In genomic region chr12:116375278-116375842, GRCh38 we compare ENCODE assay signal across 23 cellular contexts.
"Had no signal": no experiment of that assay in that cellular context is flagged by ENCODE, and none has a peak within 500 bp of the region (broad histone marks: within the 10 kb centered on the region; RNA-seq: fewer than 3 reads in every experiment).

No MANE protein-coding gene starts in this region.

- H3K4me3 Mint-ChIP-seq: activated CD4-positive, alpha-beta T cell treated with anti-CD3 and anti-CD28 coated beads, Interleukin-2, amount 10 ng/mL, durations not matched to agents 7 days and 5 days; activated naive CD8-positive, alpha-beta T cell; activated T-cell treated with anti-CD3 and anti-CD28 coated beads, Interleukin-2, amount 50 U/mL, for 4 hours; memory B cell; stimulated activated memory B cell treated with anti-CD40 and anti-IgM and Interleukin-4, amounts not matched to agents 10 μg/mL and 1 μg/mL and 100 μg/mL, for 72 hours had no signal

- H3K36me3 ChIP-seq: colonic mucosa, heart right ventricle, ovary, thoracic aorta, upper lobe of left lung had no signal

- DNase-seq: activated CD4-positive, alpha-beta T cell treated with anti-CD3 and anti-CD28 coated beads, Interleukin-2, amount 10 ng/mL, durations not matched to agents 7 days and 5 days; activated CD8-positive, alpha-beta memory T cell treated with anti-CD3 and anti-CD28 coated beads, Interleukin-2, amount 50 U/mL, for 48 hours; activated naive CD4-positive, alpha-beta T cell; activated T-cell treated with anti-CD3 and anti-CD28 coated beads, Interleukin-2, amount 50 U/mL, for 4 hours; amniotic stem cell; colonic mucosa; heart right ventricle; islet precursor cell; left cardiac atrium; mucosa of descending colon; ovary; psoas muscle; right cardiac atrium; stimulated activated CD4-positive, alpha-beta T cell treated with anti-CD3 and anti-CD28 coated beads, Interleukin-2, amount 100 ng/mL, for 24 hours; SW 1271; upper lobe of left lung had no signal

- H3K9me3 ChIP-seq: colonic mucosa, heart right ventricle, mucosa of descending colon, ovary, psoas muscle, thoracic aorta, upper lobe of left lung had no signal

- H3K36me3 Mint-ChIP-seq: activated naive CD8-positive, alpha-beta T cell; memory B cell; stimulated activated memory B cell treated with anti-CD40 and anti-IgM and Interleukin-4, amounts not matched to agents 10 μg/mL and 1 μg/mL and 100 μg/mL, for 72 hours had no signal

- H3K27me3 Mint-ChIP-seq: activated CD4-positive, alpha-beta T cell treated with anti-CD3 and anti-CD28 coated beads, Interleukin-2, amount 10 ng/mL, durations not matched to agents 7 days and 5 days; activated naive CD8-positive, alpha-beta T cell; memory B cell; stimulated activated memory B cell treated with anti-CD40 and anti-IgM and Interleukin-4, amounts not matched to agents 10 μg/mL and 1 μg/mL and 100 μg/mL, for 72 hours had no signal

- H3K27ac Mint-ChIP-seq: activated CD4-positive, alpha-beta T cell treated with anti-CD3 and anti-CD28 coated beads, Interleukin-2, amount 10 ng/mL, durations not matched to agents 7 days and 5 days; activated naive CD8-positive, alpha-beta T cell; activated T-helper 2 cell treated with anti-CD3 and anti-CD28 coated beads, Interferon-gamma antibody, Interleukin-2, Interleukin-4, amounts not matched to agents 10 μg/mL and 5 μg/mL and 100 μg/mL, durations not matched to agents 14 hours and 24 hours and 36 hours; memory B cell; stimulated activated memory B cell treated with anti-CD40 and anti-IgM and Interleukin-4, amounts not matched to agents 10 μg/mL and 1 μg/mL and 100 μg/mL, for 72 hours had no signal

- H3K4me3 ChIP-seq: colonic mucosa, heart right ventricle, mucosa of descending colon, ovary, psoas muscle, SK-N-MC, thoracic aorta, upper lobe of left lung had no signal

- H3K27me3 ChIP-seq: colonic mucosa, ovary, upper lobe of left lung had no signal

- H3K4me1 ChIP-seq: colonic mucosa, psoas muscle had no signal

- H3K4me1 Mint-ChIP-seq: activated CD4-positive, alpha-beta T cell treated with anti-CD3 and anti-CD28 coated beads, Interleukin-2, amount 10 ng/mL, durations not matched to agents 7 days and 5 days had no signal

- H3K27ac ChIP-seq: colonic mucosa, heart right ventricle, ovary, psoas muscle, thoracic aorta, upper lobe of left lung had no signal

- ATAC-seq: activated CD4-positive, CD25-positive, alpha-beta regulatory T cell treated with anti-CD3 and anti-CD28 coated beads, Interleukin-2, amount 50 U/mL, for 24 hours; activated T-cell treated with anti-CD3 and anti-CD28 coated beads, Interleukin-2, amount 50 U/mL, for 4 hours; heart right ventricle; left cardiac atrium; mucosa of descending colon; psoas muscle; right cardiac atrium; stimulated activated memory B cell treated with anti-CD40 and anti-IgM and Interleukin-4, amounts not matched to agents 10 μg/mL and 1 μg/mL and 100 μg/mL, for 72 hours had no signal
